ENCODE assay signal across 21 cellular contexts in genomic region chr16:79994413-79994812, GRCh38.
DNase-seq lines count a peak whose midpoint lies in the region; ATAC-seq and TF ChIP-seq lines count a peak whose summit lies in the region.
"Had no signal": no experiment of that assay in that cellular context is flagged by ENCODE, and none has a peak within 500 bp of the region (broad histone marks: within the 10 kb centered on the region; RNA-seq: fewer than 3 reads in every experiment).

No MANE protein-coding gene starts in this region.

- in situ Hi-C loops in HAP-1 (cut with MboI; ENCODE audit: low sequenced_read_pairs) = no loop called here

- TF ChIP-seq CTCF in dorsolateral prefrontal cortex (IDR thresholded peaks at IDR 0.05 in 54 of 56, conservative IDR thresholded peaks at IDR 0.05 in 2 of 56; ENCODE audit: low read depth in 1 of 56, partially characterized antibody in 56 of 56) (peak in 5 of 56 donors; percentile 9 to 34 (median 27)), psoas muscle (IDR thresholded peaks at IDR 0.05) (no peak)

- no peak for ATAC-seq in GM19395 (IDR thresholded peaks at IDR 0.05; ENCODE audit: unreplicated experiment)
- no peak for ATAC-seq in psoas muscle
- ATAC-seq: PC-3, SK-N-SH treated with all-trans-retinoic acid at 6 μM for 48 hours had no signal

- WGBS in psoas muscle, 3 donors = 30 to 55% (median 38%) methylated on average over 5 of the region's 5 CpGs

- H3K36me3 ChIP-seq in HAP-1 (replicated peaks) (no peaks in the 10 kb centered on the region), psoas muscle (ENCODE audit: insufficient read depth in 1 of 2, low read depth in 1 of 2) (no peaks in the 10 kb centered on the region)
- H3K36me3 ChIP-seq: BLaER1 treated with 17β-estradiol and CSF1 and Interleukin-3, amounts not matched to agents 10 nM and 100 nM had no signal

- H3K27ac ChIP-seq in dorsolateral prefrontal cortex (peak overlapping the region in 37 of 59 donors; percentile 8 to 80 (median 53)), psoas muscle (no peak overlapping the region)
- H3K27ac ChIP-seq: BLaER1 treated with 17β-estradiol and CSF1 and Interleukin-3, amounts not matched to agents 10 nM and 100 nM had no signal

- DNase-seq in HAP-1 (ENCODE audit: low spot score in 2 of 2) (peak; percentile 24 to 30), dorsolateral prefrontal cortex (peak; percentile 35 to 78 (median 65)), medulla oblongata (ENCODE audit: extremely low spot score) (peak; percentile 89), retina (peak; percentile 30), psoas muscle (no peak)
- DNase-seq in NK-92 treated with Interleukin-12 subunit alpha and Interleukin-12 subunit beta, amount 100 ng/mL, for 24 hours (lab: John Stamatoyannopoulos, UW) = no peak
- no peak for DNase-seq in stimulated activated CD8-positive, alpha-beta memory T cell treated with anti-CD3 and anti-CD28 coated beads, Interleukin-4, amount 100 ng/mL, for 48 hours
- DNase-seq: CD8-positive, alpha-beta memory T cell; DMS79; H7; Karpas-422; NCI-H1436; NCI-H1930; NCI-H446; NCI-H748 treated with DMSO at 0.1 percent for 48 hours; PC-3; RPMI8226; SIG-M5 had no signal

- intact Hi-C loops in dorsolateral prefrontal cortex (cut with DNase I) = loop anchor here in 1 of 2 donors (1.0 kb wide), 1 partner anchor 13 kb away; no protein-coding TSS in a partner anchor
- intact Hi-C loops in psoas muscle (cut with DNase I) = no loop called here

- peaks cover 9% of the 10 kb centered on the region for H3K4me1 ChIP-seq in HAP-1
- H3K4me1 ChIP-seq in psoas muscle = no peaks in the 10 kb centered on the region

- no peaks in the 10 kb centered on the region for H3K27me3 ChIP-seq in HAP-1 (ENCODE audit: low read depth)
- H3K27me3 ChIP-seq in dorsolateral prefrontal cortex = peaks cover 0 to 6% (median 0%) of the 10 kb centered on the region in 45 donors
- no peaks in the 10 kb centered on the region for H3K27me3 ChIP-seq in psoas muscle (ENCODE audit: insufficient read depth in 3 of 3, low read length in 2 of 3)
- H3K27me3 ChIP-seq: BLaER1 treated with 17β-estradiol and CSF1 and Interleukin-3, amounts not matched to agents 10 nM and 100 nM had no signal

- H3K9me3 ChIP-seq in HAP-1 = no peaks in the 10 kb centered on the region
- H3K9me3 ChIP-seq in psoas muscle = no peaks in the 10 kb centered on the region
- H3K9me3 ChIP-seq: BLaER1 treated with 17β-estradiol and CSF1 and Interleukin-3, amounts not matched to agents 10 nM and 100 nM had no signal

- H3K4me3 ChIP-seq in HAP-1 = no peak overlapping the region
- H3K4me3 ChIP-seq in dorsolateral prefrontal cortex = peak overlapping the region in 3 of 59 donors; percentile 9 to 13 (median 12)
- H3K4me3 ChIP-seq in psoas muscle = no peak overlapping the region
- H3K4me3 ChIP-seq: BLaER1 treated with 17β-estradiol and CSF1 and Interleukin-3, amounts not matched to agents 10 nM and 100 nM had no signal

Comparison
In these comparisons a context has a peak if more than half of its experiments do, and no peak if none do; other contexts are left out.
1. DNase-seq: peak in HAP-1 (2 of 2), dorsolateral prefrontal cortex (10 of 10), medulla oblongata (single experiment) and retina (single experiment); none in NK-92 treated with Interleukin-12 subunit alpha and Interleukin-12 subunit beta, amount 100 ng/mL, for 24 hours (single experiment), stimulated activated CD8-positive, alpha-beta memory T cell treated with anti-CD3 and anti-CD28 coated beads, Interleukin-4, amount 100 ng/mL, for 48 hours (single experiment) and psoas muscle (0 of 2).